Comparison of ENCODE assay signal across 9 cellular contexts in the genomic region with DNA sequence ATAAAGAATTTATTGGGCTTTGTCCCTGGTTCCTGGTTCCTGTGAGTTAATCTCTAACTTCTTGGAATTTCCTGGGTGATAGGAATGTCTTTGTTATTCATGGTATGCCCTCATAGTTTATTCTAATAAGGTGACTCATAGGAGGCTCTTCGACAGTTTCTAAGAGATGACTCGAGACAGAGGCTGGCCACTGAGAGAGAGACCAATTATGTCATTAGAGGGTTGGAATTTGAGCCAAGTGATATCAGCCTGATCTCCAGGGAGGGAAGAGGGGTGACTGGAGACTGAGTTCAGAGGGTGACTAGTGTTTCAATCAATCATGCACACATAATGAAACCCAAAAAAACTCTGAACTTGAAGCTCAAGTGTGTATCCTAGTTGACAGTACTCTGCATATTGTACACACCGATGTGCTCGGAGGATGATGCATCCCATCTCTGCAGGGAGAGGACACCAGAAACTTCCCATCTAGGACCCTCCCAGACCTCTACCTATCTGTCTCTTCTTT.
DNase-seq lines count a peak whose midpoint lies in the region; ATAC-seq and TF ChIP-seq lines count a peak whose summit lies in the region.
"Had no signal": no experiment of that assay in that cellular context is flagged by ENCODE, and none has a peak within 500 bp of the region (broad histone marks: within the 10 kb centered on the region; RNA-seq: fewer than 3 reads in every experiment).

No MANE protein-coding gene starts in this region.

- POLR2A ChIA-PET in activated CD4-positive, alpha-beta memory T cell treated with anti-CD3 and anti-CD28 coated beads, Interleukin-2, amount 10 ng/mL, durations not matched to agents 7 days and 5 days (lab: Charles Lee) = no interaction called here

- in situ Hi-C loops in GM13976 (cut with MboI; ENCODE audit: low sequenced_read_pairs, unreplicated experiment) = no loop called here

- H3K36me3 Mint-ChIP-seq in Calu3 (ENCODE audit: insufficient read depth, unreplicated experiment) (peaks cover 10% of the 10 kb centered on the region), mesothelial cell of epicardium (peaks cover 12% of the 10 kb centered on the region)
- H3K36me3 Mint-ChIP-seq in activated CD4-positive, alpha-beta memory T cell treated with anti-CD3 and anti-CD28 coated beads, Interleukin-2, amount 10 ng/mL, durations not matched to agents 7 days and 5 days (ENCODE audit: low read depth) = no peaks in the 10 kb centered on the region

- no peak for ATAC-seq in HG03108 (IDR thresholded peaks at IDR 0.05; ENCODE audit: unreplicated experiment)

- H3K4me3 Mint-ChIP-seq in Calu3 (ENCODE audit: low read depth, unreplicated experiment) (peak overlapping the region; percentile 48), mesothelial cell of epicardium (no peak overlapping the region)
- H3K4me3 Mint-ChIP-seq in activated CD4-positive, alpha-beta memory T cell treated with anti-CD3 and anti-CD28 coated beads, Interleukin-2, amount 10 ng/mL, durations not matched to agents 7 days and 5 days = no peak overlapping the region

- peak overlapping the region; percentile 92 for H3K27ac Mint-ChIP-seq in Calu3 (ENCODE audit: unreplicated experiment)
- peak overlapping the region; percentile 94 for H3K27ac Mint-ChIP-seq in mesothelial cell of epicardium
- no peak overlapping the region for H3K27ac Mint-ChIP-seq in activated CD4-positive, alpha-beta memory T cell treated with anti-CD3 and anti-CD28 coated beads, Interleukin-2, amount 10 ng/mL, durations not matched to agents 7 days and 5 days

- H3K9me3 Mint-ChIP-seq in Calu3 (ENCODE audit: low read depth, unreplicated experiment) (peaks cover 9% of the 10 kb centered on the region), mesothelial cell of epicardium (peaks cover 27% of the 10 kb centered on the region)
- H3K9me3 Mint-ChIP-seq in activated CD4-positive, alpha-beta memory T cell treated with anti-CD3 and anti-CD28 coated beads, Interleukin-2, amount 10 ng/mL, durations not matched to agents 7 days and 5 days = no peaks in the 10 kb centered on the region

- peaks cover 45% of the 10 kb centered on the region for H3K4me1 Mint-ChIP-seq in Calu3 (ENCODE audit: low read depth, unreplicated experiment)
- H3K4me1 Mint-ChIP-seq in mesothelial cell of epicardium = peaks cover 19% of the 10 kb centered on the region
- H3K4me1 Mint-ChIP-seq in activated CD4-positive, alpha-beta memory T cell treated with anti-CD3 and anti-CD28 coated beads, Interleukin-2, amount 10 ng/mL, durations not matched to agents 7 days and 5 days = no peaks in the 10 kb centered on the region

- CTCF ChIA-PET in Calu3 (lab: Charles Lee) = interaction anchor here (0.6 to 1.0 kb wide), 3 partner anchors 47 to 94 kb away, joined by 3 read pairs; no protein-coding TSS in a partner anchor
- CTCF ChIA-PET in activated CD4-positive, alpha-beta memory T cell treated with anti-CD3 and anti-CD28 coated beads, Interleukin-2, amount 10 ng/mL, durations not matched to agents 7 days and 5 days (lab: Charles Lee) = no interaction called here

- H3K27me3 Mint-ChIP-seq in Calu3 (ENCODE audit: unreplicated experiment) (no peaks in the 10 kb centered on the region), mesothelial cell of epicardium (ENCODE audit: low read depth) (no peaks in the 10 kb centered on the region)
- H3K27me3 Mint-ChIP-seq in activated CD4-positive, alpha-beta memory T cell treated with anti-CD3 and anti-CD28 coated beads, Interleukin-2, amount 10 ng/mL, durations not matched to agents 7 days and 5 days = peaks cover 4% of the 10 kb centered on the region

- intact Hi-C loops in Calu3 (cut with micrococcal nuclease; ENCODE audit: unreplicated experiment) = loop anchor here (2.0 to 10.0 kb wide), 4 partner anchors 70 to 186 kb away; partner anchors contain the start of gene MTCL1

- no TSS peak for BruUV-seq in Calu3 (replicated peaks; lab: Mats Ljungman, UMichigan)

- no peak overlapping the region for H3K4me3 ChIP-seq in choroid plexus epithelial cell (ENCODE audit: low read depth, low read length)

- TF ChIP-seq CTCF in Calu3 (IDR thresholded peaks at IDR 0.05; ENCODE audit: unreplicated experiment) (no peak), choroid plexus epithelial cell (conservative IDR thresholded peaks at IDR 0.05; ENCODE audit: low read depth, low read length) (no peak), mesothelial cell of epicardium (IDR thresholded peaks at IDR 0.05; ENCODE audit: unreplicated experiment) (no peak), GM13976 (IDR thresholded peaks at IDR 0.05; ENCODE audit: borderline replicate concordance, control extremely low read depth, extremely low read depth, insufficient read depth, missing control alignments) (no peak)

- DNase-seq in Calu3 (peak; percentile 75), NCI-H2107 treated with DMSO at 0.1 percent for 48 hours (lab: John Stamatoyannopoulos, UW; ENCODE audit: unreplicated experiment) (peak; percentile 13), choroid plexus epithelial cell (ENCODE audit: low read depth) (peak; percentile 85), mesothelial cell of epicardium (ENCODE audit: low spot score in 2 of 2, unreplicated experiment in 2 of 2) (no peak), NCI-H1694 (lab: John Stamatoyannopoulos, UW) (no peak), GM13976 (ENCODE audit: low spot score) (no peak)
- DNase-seq in activated CD4-positive, alpha-beta memory T cell treated with anti-CD3 and anti-CD28 coated beads, Interleukin-2, amount 10 ng/mL, durations not matched to agents 7 days and 5 days = no peak
- DNase-seq: left cardiac atrium had no signal

Comparison
In these comparisons a context has a peak if more than half of its experiments do, and no peak if none do; other contexts are left out.
1. DNase-seq: peak in Calu3 (single experiment), NCI-H2107 treated with DMSO at 0.1 percent for 48 hours (single experiment) and choroid plexus epithelial cell (single experiment); none in mesothelial cell of epicardium (0 of 2), NCI-H1694 (single experiment), activated CD4-positive, alpha-beta memory T cell treated with anti-CD3 and anti-CD28 coated beads, Interleukin-2, amount 10 ng/mL, durations not matched to agents 7 days and 5 days (single experiment) and GM13976 (single experiment).